Comparison of ENCODE assay signal across 16 cellular contexts in genomic region chr3:150436161-150436560, GRCh38. TPM values are rescaled to one million over a fixed set of nuclear protein-coding genes. Genes with fewer than 3 reads are reported as not detected.
DNase-seq lines count a peak whose midpoint lies in the region; ATAC-seq, FAIRE-seq and TF ChIP-seq lines count a peak whose summit lies in the region.
"Had no signal": no experiment of that assay in that cellular context is flagged by ENCODE, and none has a peak within 500 bp of the region (broad histone marks: within the 10 kb centered on the region; RNA-seq: fewer than 3 reads in every experiment).

No MANE protein-coding gene starts in this region.

- peaks cover 21% of the 10 kb centered on the region for H3K79me2 ChIP-seq in HepG2 (ENCODE audit: insufficient read depth, low read length)

- TF ChIP-seq RAD21 in liver (IDR thresholded peaks at IDR 0.05), result no peak
- no peak for TF ChIP-seq RAD21 in HepG2 (CRISPR knock-in tag; IDR thresholded peaks at IDR 0.05)

- TF ChIP-seq CTCF in liver (IDR thresholded peaks at IDR 0.05; ENCODE audit: low read depth, low read length, missing input control) (no peak), HepG2 (CRISPR knock-in tag; IDR thresholded peaks at IDR 0.05) (no peak), RWPE2 (IDR thresholded peaks at IDR 0.05; ENCODE audit: poor library complexity, severe bottlenecking) (no peak), left lung (IDR thresholded peaks at IDR 0.05) (no peak), tibial artery (IDR thresholded peaks at IDR 0.05) (no peak), mucosa of descending colon (IDR thresholded peaks at IDR 0.05) (no peak)

- intact Hi-C loops in HepG2 (cut with micrococcal nuclease; ENCODE audit: unreplicated experiment), result no loop called here
- intact Hi-C loops in left lung (cut with DNase I), result no loop called here
- intact Hi-C loops in tibial artery (cut with DNase I; ENCODE audit: low total_unique reads), result no loop called here
- intact Hi-C loops in mucosa of descending colon (cut with DNase I, micrococcal nuclease), result no loop called here

- H3K9ac ChIP-seq in liver (ENCODE audit: low read depth in 1 of 2, low read length in 2 of 2) (peak overlapping the region in 1 of 2 donors; percentile 28), HepG2 (ENCODE audit: insufficient read depth, low read depth, low read length) (no peak overlapping the region)
- H3K9ac ChIP-seq: BLaER1 treated with 17β-estradiol and CSF1 and Interleukin-3, amounts not matched to agents 10 nM and 100 nM had no signal

- no peaks in the 10 kb centered on the region for H3K27me3 ChIP-seq in liver (ENCODE audit: control insufficient read depth in 4 of 4, insufficient read depth in 4 of 4, low read length in 3 of 4)
- no peaks in the 10 kb centered on the region for H3K27me3 ChIP-seq in HepG2 (ENCODE audit: control insufficient read depth in 1 of 2, insufficient read depth in 2 of 2, low read length in 2 of 2)
- no peaks in the 10 kb centered on the region for H3K27me3 ChIP-seq in RWPE2 (ENCODE audit: insufficient read depth, poor library complexity, severe bottlenecking)
- H3K27me3 ChIP-seq in left lung, result no peaks in the 10 kb centered on the region
- no peaks in the 10 kb centered on the region for H3K27me3 ChIP-seq in tibial artery
- H3K27me3 ChIP-seq: BLaER1 treated with 17β-estradiol and CSF1 and Interleukin-3, amounts not matched to agents 10 nM and 100 nM had no signal

- ATAC-seq in HepG2 (no peak), RWPE2 (ENCODE audit: low read depth) (no peak), left lung (peak; percentile 33), GM21825 (IDR thresholded peaks at IDR 0.05; ENCODE audit: unreplicated experiment) (no peak), mucosa of descending colon (no peak)

- no peak for FAIRE-seq in HepG2 (lab: Jason Lieb, UNC)

- H4K20me1 ChIP-seq in HepG2 (ENCODE audit: insufficient read depth, low read length), result no peaks in the 10 kb centered on the region; the same call in 1 of the 2 replicates

- CTCF ChIA-PET in HepG2 (lab: Yijun Ruan, JAX; ENCODE audit: low intra/inter-chr PET ratio, low total read pairs), result no interaction called here

- DNase-seq in HepG2 (ENCODE audit: low spot score), result no peak
- DNase-seq in RWPE2 (ENCODE audit: low spot score), result no peak
- no peak for DNase-seq in left lung
- DNase-seq in tibial artery, result no peak
- no peak for DNase-seq in germinal center (ENCODE audit: low spot score)
- DNase-seq in mucosa of descending colon, result no peak
- DNase-seq: 8988T; ACHN; Calu3; CD4-positive, CD25-positive, alpha-beta regulatory T cell; DMS 273 treated with DMSO at 0.1 percent for 48 hours; HCEC 1CT; HFFc6 had no signal

- H3K4me3 ChIP-seq in liver (ENCODE audit: low read depth in 1 of 3, low read length in 3 of 3), result no peak overlapping the region
- no peak overlapping the region for H3K4me3 ChIP-seq in HepG2 (replicated peaks in 1 of 3; ENCODE audit: insufficient read depth in 1 of 3, low read depth in 2 of 3, low read length in 3 of 3)
- H3K4me3 ChIP-seq in RWPE2 (ENCODE audit: severe bottlenecking), result no peak overlapping the region
- no peak overlapping the region for H3K4me3 ChIP-seq in left lung
- no peak overlapping the region for H3K4me3 ChIP-seq in tibial artery
- no peak overlapping the region for H3K4me3 ChIP-seq in mucosa of descending colon
- H3K4me3 ChIP-seq: BLaER1 treated with 17β-estradiol and CSF1 and Interleukin-3, amounts not matched to agents 10 nM and 100 nM had no signal

- WGBS in liver, result 67% methylated on average over 5 of the region's 5 CpGs
- WGBS in HepG2 (ENCODE audit: low lambda C conversion rate), result 96% methylated on average over 5 of the region's 5 CpGs

- H3K36me3 ChIP-seq in liver (ENCODE audit: control insufficient read depth in 4 of 4, insufficient read depth in 3 of 4, low read depth in 1 of 4, low read length in 3 of 4) (no peaks in the 10 kb centered on the region), HepG2 (replicated peaks in 1 of 2; ENCODE audit: control insufficient read depth in 1 of 2, insufficient read depth in 2 of 2, low read length in 2 of 2) (0 out of 5 replicates have a peak, but pooled peaks cover 0 to 1% of the 10 kb centered on the region in 2 experiments), RWPE2 (ENCODE audit: low read depth) (peaks cover 72% of the 10 kb centered on the region), left lung (no peaks in the 10 kb centered on the region), tibial artery (no peaks in the 10 kb centered on the region), mucosa of descending colon (ENCODE audit: low read depth) (no peaks in the 10 kb centered on the region)

- in situ Hi-C loops in HepG2 (cut with HindIII; ENCODE audit: extremely low pct_ligation_motif_present, low pct_unique_long_range_greater_than_20kb), result no loop called here

- POLR2A ChIA-PET in HepG2 (lab: Yijun Ruan, JAX), result no interaction called here

- no peak overlapping the region for H3K27ac ChIP-seq in liver (ENCODE audit: low read depth in 1 of 2, low read length in 2 of 2)
- no peak overlapping the region for H3K27ac ChIP-seq in HepG2 (ENCODE audit: extremely low read length, insufficient read depth, low read length)
- peak overlapping the region; percentile 1 for H3K27ac ChIP-seq in RWPE2 (ENCODE audit: poor library complexity, severe bottlenecking)
- no peak overlapping the region for H3K27ac ChIP-seq in left lung
- no peak overlapping the region for H3K27ac ChIP-seq in tibial artery
- H3K27ac ChIP-seq: BLaER1 treated with 17β-estradiol and CSF1 and Interleukin-3, amounts not matched to agents 10 nM and 100 nM had no signal

- H2AFZ ChIP-seq in HepG2 (ENCODE audit: low read length), result no peak overlapping the region

- no TSS peak for BruUV-seq in HepG2 (replicated peaks; lab: Mats Ljungman, UMichigan)

- H3K4me1 ChIP-seq in liver (ENCODE audit: control insufficient read depth in 4 of 4, insufficient read depth in 4 of 4, low read length in 3 of 4), result peaks cover 2 to 14% (median 7%) of the 10 kb centered on the region in 4 donors
- no peaks in the 10 kb centered on the region for H3K4me1 ChIP-seq in HepG2 (ENCODE audit: insufficient read depth, low read length)
- peaks cover 44% of the 10 kb centered on the region for H3K4me1 ChIP-seq in RWPE2 (ENCODE audit: insufficient read depth, poor library complexity, severe bottlenecking)
- H3K4me1 ChIP-seq in left lung, result peaks cover 8 to 29% of the 10 kb centered on the region in 2 donors
- H3K4me1 ChIP-seq in tibial artery, result peaks cover 0 to 58% (median 13%) of the 10 kb centered on the region in 4 donors
- peaks cover 3% of the 10 kb centered on the region for H3K4me1 ChIP-seq in mucosa of descending colon (ENCODE audit: low read depth)

- TF ChIP-seq POLR2A in HepG2 (IDR thresholded peaks at IDR 0.05; ENCODE audit: insufficient read depth in 1 of 2, low read depth in 2 of 2, low read length in 2 of 2), result no peak

- no peak for TF ChIP-seq EP300 in HepG2 (IDR thresholded peaks at IDR 0.05; ENCODE audit: low read depth in 2 of 2, low read length in 2 of 2)
- no peak for TF ChIP-seq EP300 in HepG2 (CRISPR knock-in tag; IDR thresholded peaks at IDR 0.05; ENCODE audit: borderline replicate concordance)

- no peaks in the 10 kb centered on the region for H3K9me3 ChIP-seq in liver (ENCODE audit: control insufficient read depth in 4 of 4, low read length in 3 of 4)
- H3K9me3 ChIP-seq in HepG2 (ENCODE audit: low read length), result no peaks in the 10 kb centered on the region
- H3K9me3 ChIP-seq in RWPE2 (ENCODE audit: severe bottlenecking), result no peaks in the 10 kb centered on the region
- H3K9me3 ChIP-seq in left lung, result no peaks in the 10 kb centered on the region
- H3K9me3 ChIP-seq in tibial artery, result no peaks in the 10 kb centered on the region
- H3K9me3 ChIP-seq in mucosa of descending colon, result no peaks in the 10 kb centered on the region
- H3K9me3 ChIP-seq: BLaER1 treated with 17β-estradiol and CSF1 and Interleukin-3, amounts not matched to agents 10 nM and 100 nM had no signal

- H3K4me2 ChIP-seq in HepG2 (ENCODE audit: low read depth, low read length), result no peak overlapping the region
- H3K4me2 ChIP-seq: BLaER1 treated with 17β-estradiol and CSF1 and Interleukin-3, amounts not matched to agents 10 nM and 100 nM had no signal

TF ChIP-seq in liver, 16 proteins besides CTCF, POLR2A, EP300 and RAD21 (continues in another document):
- TF ChIP-seq HNF4A (conservative IDR thresholded peaks at IDR 0.05), result no peak
- TF ChIP-seq MAX (IDR thresholded peaks at IDR 0.05), result no peak

RNA-seq across cellular contexts. Expression of gene TSC22D2, which starts 28.1 kb away (rescaled TPM):
- total RNA-seq in liver (1 to 10 TPM; 9.5 to 9.6 TPM), HepG2 (2016; rRNA removed; fragmentation: Illumina TruSeq; extraction: Trizol) (8.2 and 11.5 TPM in 2 replicates), left lung (10 to 100 TPM; 25.9 to 46.6 TPM), mucosa of descending colon (10 to 100 TPM; 21.8 to 35.5 (median 31.3) TPM)
- polyA plus RNA-seq in liver (1 to 10 TPM; 4.0 to 6.2 TPM), HepG2 (2011; rRNA removed) (4.6 and 5.5 TPM in 2 replicates)
- total RNA-seq in HepG2 (2016; cell fraction: cytosol; rRNA removed; fragmentation: Illumina TruSeq; extraction: Trizol; ENCODE audit: low read depth), result 0.79 and 0.81 TPM in 2 replicates
- total RNA-seq in HepG2 (2016; cell fraction: insoluble cytoplasmic fraction; rRNA removed; fragmentation: Illumina TruSeq; extraction: Trizol), result 7.1 and 9.7 TPM in 2 replicates
- total RNA-seq in HepG2 (2016; cell fraction: membrane; rRNA removed; fragmentation: Illumina TruSeq; extraction: Trizol), result 3.6 TPM in 2 replicates
- 16.7 and 18.7 TPM in 2 replicates for total RNA-seq in HepG2 (2016; cell fraction: nucleus; rRNA removed; fragmentation: Illumina TruSeq; extraction: Trizol)
- 1.6 and 2.1 TPM in 2 replicates for polyA plus RNA-seq in HepG2 (2011; cell fraction: cytosol; rRNA removed)
- 4.8 and 5.0 TPM in 2 replicates for polyA plus RNA-seq in HepG2 (2011; cell fraction: nucleus; rRNA removed)
- 9.0 and 10.8 TPM in 2 replicates for polyA plus RNA-seq in HepG2 (2012)
- 0.38 and 0.61 TPM in 2 replicates for polyA plus RNA-seq in HepG2 (2016; cell fraction: cytosol; fragmentation: Illumina TruSeq; extraction: Trizol; ENCODE audit: low read depth)
- polyA plus RNA-seq in HepG2 (2016; cell fraction: insoluble cytoplasmic fraction; fragmentation: Illumina TruSeq; extraction: Trizol; ENCODE audit: low read depth), result 11.1 and 16.7 TPM in 2 replicates
- 2.5 and 3.1 TPM in 2 replicates for polyA plus RNA-seq in HepG2 (2016; cell fraction: membrane; fragmentation: Illumina TruSeq; extraction: Trizol; ENCODE audit: low read depth)
- 24.7 and 29.1 TPM in 2 replicates for polyA plus RNA-seq in HepG2 (2016; cell fraction: nucleus; fragmentation: Illumina TruSeq; extraction: Trizol; ENCODE audit: insufficient read depth, low read depth)
- polyA minus RNA-seq in HepG2 (2011; rRNA and poly(A)+ RNA removed; ENCODE audit: low replicate concordance), result 5.0 and 13.7 TPM in 2 replicates
- polyA minus RNA-seq in HepG2 (2011; cell fraction: cytosol; rRNA and poly(A)+ RNA removed), result 10.4 and 11.1 TPM in 2 replicates
- 44.8 and 57.3 TPM in 2 replicates for polyA minus RNA-seq in HepG2 (2011; cell fraction: nucleus; rRNA and poly(A)+ RNA removed)
